Comparison of ENCODE assay signal across 9 cellular contexts in the genomic region with DNA sequence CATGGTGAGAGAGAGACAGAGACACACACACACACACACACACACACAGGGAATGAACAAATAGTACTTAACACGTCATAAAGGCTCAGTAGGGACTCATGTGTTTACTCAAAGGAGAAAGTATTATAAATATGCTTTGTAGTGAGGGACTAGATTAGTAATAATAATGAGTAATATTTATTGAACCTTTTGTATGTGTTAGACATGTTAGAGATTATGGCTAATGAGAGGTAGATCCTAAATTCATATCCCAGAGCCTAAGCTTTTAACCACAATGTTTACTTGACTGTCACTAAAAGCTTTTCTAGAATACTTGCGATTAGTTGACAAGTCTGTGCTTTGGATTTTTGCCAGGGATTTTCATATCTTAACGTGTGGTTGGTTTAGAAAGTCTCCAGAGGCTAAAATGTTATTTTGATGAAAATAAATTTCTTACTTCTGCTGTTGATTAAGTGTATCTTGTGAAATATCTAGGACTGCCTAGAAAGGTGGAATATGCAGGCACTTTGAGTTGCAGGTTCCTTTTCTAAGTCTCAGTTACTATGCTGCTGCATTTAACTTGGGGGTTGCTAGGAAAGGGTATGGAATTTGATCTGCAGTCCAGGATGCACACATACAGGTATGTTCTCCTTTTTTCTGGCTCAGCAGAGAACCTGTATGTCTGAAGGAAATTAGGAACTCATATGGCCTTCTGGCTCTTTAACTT.
DNase-seq lines count a peak whose midpoint lies in the region; ATAC-seq, FAIRE-seq and TF ChIP-seq lines count a peak whose summit lies in the region.
"Had no signal": no experiment of that assay in that cellular context is flagged by ENCODE, and none has a peak within 500 bp of the region (broad histone marks: within the 10 kb centered on the region; RNA-seq: fewer than 3 reads in every experiment).

No MANE protein-coding gene starts in this region.

- TF ChIP-seq RAD21 in A549 (conservative IDR thresholded peaks at IDR 0.05 in 1 of 2, IDR thresholded peaks at IDR 0.05 in 1 of 2) (no peak), IMR-90 (IDR thresholded peaks at IDR 0.05; ENCODE audit: low read length) (no peak)

- TF ChIP-seq CTCF in A549 (IDR thresholded peaks at IDR 0.05) (no peak), IMR-90 (conservative IDR thresholded peaks at IDR 0.05; ENCODE audit: low read depth, low read length) (no peak), RWPE2 (IDR thresholded peaks at IDR 0.05; ENCODE audit: poor library complexity, severe bottlenecking) (no peak)

- POLR2A ChIA-PET in A549 (lab: Yijun Ruan, JAX) = no interaction called here
- POLR2A ChIA-PET in IMR-90 (lab: Charles Lee; ENCODE audit: unreplicated experiment) = no interaction called here

- no peak overlapping the region for H2AFZ ChIP-seq in IMR-90 (replicated peaks; ENCODE audit: low read length, poor library complexity)

- H3K27ac ChIP-seq in A549 = peak overlapping the region; percentile 14 to 18; a peak in 1 of 6 replicates
- H3K27ac ChIP-seq in IMR-90 (ENCODE audit: insufficient read depth, low read length) = no peak overlapping the region
- H3K27ac ChIP-seq in RWPE2 (ENCODE audit: poor library complexity, severe bottlenecking) = no peak overlapping the region

- no peak overlapping the region for H3K9ac ChIP-seq in IMR-90 (ENCODE audit: low read depth, low read length)

- no peak overlapping the region for H2BK120ac ChIP-seq in IMR-90 (ENCODE audit: low read depth, low read length)

- H2BK15ac ChIP-seq in IMR-90 (ENCODE audit: low read depth, low read length) = no peak overlapping the region

- 24% methylated on average over 3 of the region's 3 CpGs for WGBS in A549 (ENCODE audit: missing lambda C conversion rate)
- WGBS in IMR-90 (ENCODE audit: extremely low coverage in 2 of 2, insufficient read length in 1 of 2), 2 experiments = no CpG with 5 or more reads among the region's 3 CpGs

- dilution Hi-C loops in IMR-90 (cut with HindIII; ENCODE audit: low sequenced_read_pairs, unreplicated experiment) = no loop called here

- H3K56ac ChIP-seq in IMR-90 (ENCODE audit: extremely low read depth, insufficient read depth, low read length) = no peak overlapping the region

- no peak overlapping the region for H3K18ac ChIP-seq in IMR-90 (ENCODE audit: low read depth, low read length)

- H4K20me1 ChIP-seq in IMR-90 (ENCODE audit: insufficient read depth, low read length) = peaks cover 5% of the 10 kb centered on the region; the same call in 1 of the 2 replicates

- no peaks in the 10 kb centered on the region for H3K27me3 ChIP-seq in IMR-90 (ENCODE audit: control insufficient read depth, insufficient read depth, low read length)
- no peaks in the 10 kb centered on the region for H3K27me3 ChIP-seq in RWPE2 (ENCODE audit: insufficient read depth, poor library complexity, severe bottlenecking)
- H3K27me3 ChIP-seq: dorsolateral prefrontal cortex had no signal

- CTCF ChIA-PET in A549 (lab: Yijun Ruan, JAX) (no interaction called here), IMR-90 (lab: Yijun Ruan, JAX) (interaction anchor here (0.9 kb wide), 1 partner anchor 9 kb away, joined by 3 read pairs; no protein-coding TSS in a partner anchor)

- no peak overlapping the region for H4K8ac ChIP-seq in IMR-90 (ENCODE audit: low read depth in 2 of 2, low read length in 2 of 2)

- no peak for TF ChIP-seq POLR2A in A549 (IDR thresholded peaks at IDR 0.05; ENCODE audit: low read length)
- TF ChIP-seq POLR2A in IMR-90 (IDR thresholded peaks at IDR 0.05; ENCODE audit: low read depth, low read length) = no peak

- H2AK9ac ChIP-seq in IMR-90 (replicated peaks; ENCODE audit: low read depth, low read length, poor library complexity) = no peak overlapping the region

- H3K36me3 ChIP-seq in IMR-90 (ENCODE audit: control insufficient read depth, insufficient read depth, low read length) = no peaks in the 10 kb centered on the region
- peaks cover 22% of the 10 kb centered on the region for H3K36me3 ChIP-seq in RWPE2 (ENCODE audit: low read depth)

- no peak overlapping the region for H4K91ac ChIP-seq in IMR-90 (ENCODE audit: insufficient read depth, low read depth, low read length)

- no peak overlapping the region for H3K14ac ChIP-seq in IMR-90 (replicated peaks; ENCODE audit: low read depth, low read length)

- ATAC-seq in A549 = peak; percentile 70 to 80; a peak in 5 of 6 replicates
- ATAC-seq in IMR-90 (ENCODE audit: low read depth) = peak; percentile 71
- peak; percentile 63 for ATAC-seq in RWPE2 (ENCODE audit: low read depth)
- ATAC-seq in left ventricle myocardium superior = peak; percentile 38
- ATAC-seq in HG03045 (IDR thresholded peaks at IDR 0.05; ENCODE audit: unreplicated experiment) = no peak
- no peak for ATAC-seq in GM19395 (IDR thresholded peaks at IDR 0.05; ENCODE audit: unreplicated experiment)

- no peak overlapping the region for H2AK5ac ChIP-seq in IMR-90 (ENCODE audit: low read depth, low read length)

- H4K5ac ChIP-seq in IMR-90 (ENCODE audit: low read depth, low read length) = no peak overlapping the region

- no peak overlapping the region for H2BK5ac ChIP-seq in IMR-90 (ENCODE audit: low read depth, low read length, poor library complexity, severe bottlenecking)

- H3K4me3 ChIP-seq in A549 (no peak overlapping the region), IMR-90 (ENCODE audit: insufficient read depth, low read depth, low read length) (no peak overlapping the region), RWPE2 (ENCODE audit: severe bottlenecking) (no peak overlapping the region)
- H3K4me3 ChIP-seq: dorsolateral prefrontal cortex had no signal

- in situ Hi-C loops in IMR-90 (cut with MboI; ENCODE audit: low sequenced_read_pairs) = no loop called here

- peaks cover 6% of the 10 kb centered on the region; the same call in 1 of the 2 replicates for H3K9me1 ChIP-seq in IMR-90 (ENCODE audit: insufficient read depth, low read length)

- peak; percentile 12 to 72 for DNase-seq in A549 (ENCODE audit: low read depth in 1 of 2, low spot score in 1 of 2)
- DNase-seq in IMR-90 = peak; percentile 80
- DNase-seq in RWPE2 (ENCODE audit: low spot score) = no peak
- DNase-seq in left ventricle myocardium superior = no peak
- no peak for DNase-seq in epidermal melanocyte (ENCODE audit: insufficient read length, low spot score)
- DNase-seq in RKO (ENCODE audit: low spot score) = no peak
- DNase-seq: dorsolateral prefrontal cortex had no signal

- intact Hi-C loops in IMR-90 (cut with micrococcal nuclease) (no loop called here), left ventricle myocardium superior (cut with micrococcal nuclease) (no loop called here)

- 0 out of 2 replicates have a peak overlapping the region, but pooled peaks have one; percentile 7 for H3K23ac ChIP-seq in IMR-90 (ENCODE audit: low read depth, low read length)

- H3K4me2 ChIP-seq in A549 (peak overlapping the region; percentile 59), IMR-90 (ENCODE audit: low read depth, low read length) (no peak overlapping the region)

- no TSS peak for BruUV-seq in IMR-90 (replicated peaks; lab: Mats Ljungman, UMichigan)

- no peak for TF ChIP-seq EP300 in A549 (IDR thresholded peaks at IDR 0.05)

- H2BK20ac ChIP-seq in IMR-90 (ENCODE audit: low read depth, low read length) = no peak overlapping the region

- H3K4me1 ChIP-seq in A549 (peaks cover 39% of the 10 kb centered on the region), IMR-90 (ENCODE audit: control insufficient read depth, insufficient read depth, low read length) (no peaks in the 10 kb centered on the region; the same call in 1 of the 2 replicates), RWPE2 (ENCODE audit: insufficient read depth, poor library complexity, severe bottlenecking) (peaks cover 9% of the 10 kb centered on the region)

- H3K9me3 ChIP-seq in A549 (no peaks in the 10 kb centered on the region), IMR-90 (ENCODE audit: control insufficient read depth, insufficient read depth, low read length) (no peaks in the 10 kb centered on the region), RWPE2 (ENCODE audit: severe bottlenecking) (no peaks in the 10 kb centered on the region)

- peaks cover 0 to 19% of the 10 kb centered on the region in 2 experiments; a peak in 3 of 4 replicates for H3K79me1 ChIP-seq in IMR-90 (ENCODE audit: low read depth in 1 of 2, low read length in 2 of 2)

- no peak for FAIRE-seq in A549 (lab: Jason Lieb, UNC)

- no peak overlapping the region for H3K4ac ChIP-seq in IMR-90 (ENCODE audit: low read depth, low read length)

TF ChIP-seq in A549, 52 proteins besides CTCF, POLR2A, EP300 and RAD21:
- TF ChIP-seq FOXS1 (CRISPR knock-in tag; IDR thresholded peaks at IDR 0.05) (peak; percentile 61; the same call in 1 of the 2 replicates), FOSL2 (IDR thresholded peaks at IDR 0.05) (no peak), FOSL2 (CRISPR knock-in tag; IDR thresholded peaks at IDR 0.05) (peak; percentile 81), JUNB (IDR thresholded peaks at IDR 0.05) (peak; percentile 61), GATA3 (IDR thresholded peaks at IDR 0.05; ENCODE audit: borderline replicate concordance) (peak; percentile 57), HEYL (CRISPR knock-in tag; IDR thresholded peaks at IDR 0.05) (no peak)
- TF ChIP-seq, protein P1, sequence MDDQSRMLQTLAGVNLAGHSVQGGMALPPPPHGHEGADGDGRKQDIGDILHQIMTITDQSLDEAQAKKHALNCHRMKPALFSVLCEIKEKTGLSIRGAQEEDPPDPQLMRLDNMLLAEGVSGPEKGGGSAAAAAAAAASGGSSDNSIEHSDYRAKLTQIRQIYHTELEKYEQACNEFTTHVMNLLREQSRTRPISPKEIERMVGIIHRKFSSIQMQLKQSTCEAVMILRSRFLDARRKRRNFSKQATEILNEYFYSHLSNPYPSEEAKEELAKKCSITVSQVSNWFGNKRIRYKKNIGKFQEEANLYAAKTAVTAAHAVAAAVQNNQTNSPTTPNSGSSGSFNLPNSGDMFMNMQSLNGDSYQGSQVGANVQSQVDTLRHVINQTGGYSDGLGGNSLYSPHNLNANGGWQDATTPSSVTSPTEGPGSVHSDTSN (IDR thresholded peaks at IDR 0.05) = no peak

TF ChIP-seq in IMR-90, 13 proteins besides CTCF, POLR2A, EP300 and RAD21 (continues in another document):
- TF ChIP-seq MAFK (IDR thresholded peaks at IDR 0.05; ENCODE audit: low read depth, low read length) = no peak
- TF ChIP-seq FOS (IDR thresholded peaks at IDR 0.05; ENCODE audit: low read depth, low read length) = 0 out of 2 replicates have a peak, but pooled peaks have one; percentile 19
- TF ChIP-seq, protein P2, sequence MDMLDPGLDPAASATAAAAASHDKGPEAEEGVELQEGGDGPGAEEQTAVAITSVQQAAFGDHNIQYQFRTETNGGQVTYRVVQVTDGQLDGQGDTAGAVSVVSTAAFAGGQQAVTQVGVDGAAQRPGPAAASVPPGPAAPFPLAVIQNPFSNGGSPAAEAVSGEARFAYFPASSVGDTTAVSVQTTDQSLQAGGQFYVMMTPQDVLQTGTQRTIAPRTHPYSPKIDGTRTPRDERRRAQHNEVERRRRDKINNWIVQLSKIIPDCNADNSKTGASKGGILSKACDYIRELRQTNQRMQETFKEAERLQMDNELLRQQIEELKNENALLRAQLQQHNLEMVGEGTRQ (IDR thresholded peaks at IDR 0.05; ENCODE audit: low read depth, low read length) = no peak

Comparison
In these comparisons a context has a peak if more than half of its experiments do, and no peak if none do; other contexts are left out.
1. ATAC-seq: peak in A549 (2 of 2), IMR-90 (single experiment), RWPE2 (single experiment) and left ventricle myocardium superior (single experiment); none in HG03045 (single experiment) and GM19395 (single experiment).
2. DNase-seq: peak in A549 (2 of 2) and IMR-90 (single experiment); none in RWPE2 (single experiment), left ventricle myocardium superior (single experiment), epidermal melanocyte (single experiment) and RKO (single experiment).
3. H3K27ac ChIP-seq: peak in A549 (2 of 2); none in IMR-90 (single experiment) and RWPE2 (single experiment).